In genomic region chr2:240233891-240234502, GRCh38 we compare ENCODE assay signal across 12 cellular contexts.
A peak's percentile ranks its signal among the peaks of the same experiment; 100 is the strongest.
DNase-seq lines count a peak whose midpoint lies in the region; ATAC-seq and TF ChIP-seq lines count a peak whose summit lies in the region.
"Had no signal": no experiment of that assay in that cellular context is flagged by ENCODE, and none has a peak within 500 bp of the region (broad histone marks: within the 10 kb centered on the region; RNA-seq: fewer than 3 reads in every experiment).

No MANE protein-coding gene starts in this region.

- no peaks in the 10 kb centered on the region for H3K36me3 Mint-ChIP-seq in T-helper 2 cell treated with Interferon-gamma antibody and Interleukin-4, amounts not matched to agents 5 μg/mL and 100 μg/mL, for 36 hours (ENCODE audit: low read depth)

- no peak for DNase-seq in T-helper 2 cell treated with Interferon-gamma antibody and Interleukin-4, amounts not matched to agents 5 μg/mL and 100 μg/mL, for 36 hours (ENCODE audit: low spot score)
- DNase-seq in iPS DF 6.9 (ENCODE audit: low read depth, low spot score) (no peak), SK-N-DZ (ENCODE audit: low spot score) (no peak)
- no peak for DNase-seq in stimulated activated CD4-positive, alpha-beta T cell treated with anti-CD3 and anti-CD28 coated beads, Interleukin-2, amount 100 ng/mL, for 24 hours
- DNase-seq: activated CD8-positive, alpha-beta memory T cell treated with anti-CD3 and anti-CD28 coated beads for 24 hours; DMS79; SHP77 treated with DMSO at 0.1 percent for 48 hours had no signal

- no peaks in the 10 kb centered on the region for H3K4me1 Mint-ChIP-seq in T-helper 2 cell treated with Interferon-gamma antibody and Interleukin-4, amounts not matched to agents 5 μg/mL and 100 μg/mL, for 36 hours (ENCODE audit: low read depth)

- CTCF ChIA-PET in HEK293 (lab: Yijun Ruan, JAX) = interaction anchor here (0.8 to 2.0 kb wide), 6 partner anchors 9 to 263 kb away, joined by 3 to 9 read pairs (median 4); no protein-coding TSS in a partner anchor

- no peaks in the 10 kb centered on the region for H3K27me3 Mint-ChIP-seq in T-helper 2 cell treated with Interferon-gamma antibody and Interleukin-4, amounts not matched to agents 5 μg/mL and 100 μg/mL, for 36 hours (ENCODE audit: low read depth)

- POLR2A ChIA-PET in HEK293 (lab: Yijun Ruan, JAX) = interaction anchor here (0.6 to 1.4 kb wide), 4 partner anchors 18 to 360 kb away, joined by 3 to 9 read pairs (median 6); partner anchors contain the start of gene GPC1

- H3K4me3 ChIP-seq in HEK293 (ENCODE audit: low read depth, low read length) = no peak overlapping the region
- peak overlapping the region; percentile 7; the same call in 1 of the 2 replicates for H3K4me3 ChIP-seq in iPS DF 6.9 (ENCODE audit: low read length)
- no peak overlapping the region for H3K4me3 ChIP-seq in skeletal muscle tissue (ENCODE audit: low read length in 3 of 3)

- no peak overlapping the region for H3K27ac Mint-ChIP-seq in T-helper 2 cell treated with Interferon-gamma antibody and Interleukin-4, amounts not matched to agents 5 μg/mL and 100 μg/mL, for 36 hours
- H3K27ac Mint-ChIP-seq: dendritic cell treated with granulocyte-macrophage colony-stimulating factor and Interleukin-4, amounts not matched to agents 40 ng/mL and 50 ng/mL, for 4 days had no signal

- H3K36me3 ChIP-seq in HEK293 (ENCODE audit: control insufficient read depth in 2 of 2, insufficient read depth in 1 of 2, low read length in 2 of 2) = no peaks in the 10 kb centered on the region
- no peaks in the 10 kb centered on the region for H3K36me3 ChIP-seq in iPS DF 6.9 (ENCODE audit: control insufficient read depth, insufficient read depth, low read length)
- H3K36me3 ChIP-seq in skeletal muscle tissue (ENCODE audit: control insufficient read depth in 3 of 3, insufficient read depth in 3 of 3, low read length in 3 of 3) = no peaks in the 10 kb centered on the region
- H3K36me3 ChIP-seq: neutrophil had no signal

- no peaks in the 10 kb centered on the region for H3K9me3 ChIP-seq in HEK293 (ENCODE audit: control insufficient read depth, insufficient read depth, low read depth, low read length)
- no peaks in the 10 kb centered on the region for H3K9me3 ChIP-seq in iPS DF 6.9 (ENCODE audit: control insufficient read depth, insufficient read depth, low read length)
- peaks cover 0 to 5% (median 0%) of the 10 kb centered on the region in 3 donors for H3K9me3 ChIP-seq in skeletal muscle tissue (ENCODE audit: control insufficient read depth in 3 of 3, low read length in 3 of 3)
- H3K9me3 ChIP-seq: neutrophil had no signal

- H3K27me3 ChIP-seq in iPS DF 6.9 (ENCODE audit: control insufficient read depth, insufficient read depth, low read length) = no peaks in the 10 kb centered on the region
- no peaks in the 10 kb centered on the region for H3K27me3 ChIP-seq in skeletal muscle tissue (ENCODE audit: control insufficient read depth in 3 of 3, insufficient read depth in 3 of 3, low read length in 3 of 3)

- TF ChIP-seq CTCF in HEK293 (tag by site-specific recombination; IDR thresholded peaks at IDR 0.05) = no peak

- no peak for ATAC-seq in GM19023 (IDR thresholded peaks at IDR 0.05; ENCODE audit: unreplicated experiment)

- H3K27ac ChIP-seq in HEK293 (ENCODE audit: extremely low read depth, low read depth, low read length) (no peak overlapping the region), iPS DF 6.9 (ENCODE audit: low read length) (no peak overlapping the region), skeletal muscle tissue (ENCODE audit: low read depth, low read length) (peak overlapping the region; percentile 48)
- H3K27ac ChIP-seq: neutrophil had no signal

- H3K4me3 Mint-ChIP-seq in T-helper 2 cell treated with Interferon-gamma antibody and Interleukin-4, amounts not matched to agents 5 μg/mL and 100 μg/mL, for 36 hours = peak overlapping the region; percentile 21
- H3K4me3 Mint-ChIP-seq: dendritic cell treated with granulocyte-macrophage colony-stimulating factor and Interleukin-4, amounts not matched to agents 40 ng/mL and 50 ng/mL, for 4 days had no signal

- peaks cover 12% of the 10 kb centered on the region for H3K9me3 Mint-ChIP-seq in T-helper 2 cell treated with Interferon-gamma antibody and Interleukin-4, amounts not matched to agents 5 μg/mL and 100 μg/mL, for 36 hours

- peak overlapping the region in 2 of 3 donors; percentile 32 to 85 for H3K9ac ChIP-seq in skeletal muscle tissue (ENCODE audit: low read depth in 1 of 3, low read length in 3 of 3)

- H3K4me1 ChIP-seq in HEK293 (ENCODE audit: control insufficient read depth, insufficient read depth, low read length) (no peaks in the 10 kb centered on the region), iPS DF 6.9 (ENCODE audit: control insufficient read depth, insufficient read depth, low read length) (peaks cover 3% of the 10 kb centered on the region; the same call in 1 of the 2 replicates), skeletal muscle tissue (ENCODE audit: control insufficient read depth in 3 of 3, insufficient read depth in 3 of 3, low read length in 3 of 3) (peaks cover 27 to 43% (median 37%) of the 10 kb centered on the region in 3 donors)

- no CpG with 5 or more reads among the region's 15 CpGs for WGBS in iPS DF 6.9 (ENCODE audit: insufficient coverage, insufficient read length)

TF ChIP-seq in HEK293, 187 proteins besides CTCF, POLR2A, EP300 and RAD21:
- TF ChIP-seq ZNF521 (tag by site-specific recombination; IDR thresholded peaks at IDR 0.05) (no peak), ZNF292 (tag by site-specific recombination; IDR thresholded peaks at IDR 0.05; ENCODE audit: borderline replicate concordance, low read depth) (no peak), ZNF341 (tag by site-specific recombination; IDR thresholded peaks at IDR 0.05; ENCODE audit: low read depth) (0 out of 2 replicates have a peak, but pooled peaks have one; percentile 18)
- TF ChIP-seq, protein P1, sequence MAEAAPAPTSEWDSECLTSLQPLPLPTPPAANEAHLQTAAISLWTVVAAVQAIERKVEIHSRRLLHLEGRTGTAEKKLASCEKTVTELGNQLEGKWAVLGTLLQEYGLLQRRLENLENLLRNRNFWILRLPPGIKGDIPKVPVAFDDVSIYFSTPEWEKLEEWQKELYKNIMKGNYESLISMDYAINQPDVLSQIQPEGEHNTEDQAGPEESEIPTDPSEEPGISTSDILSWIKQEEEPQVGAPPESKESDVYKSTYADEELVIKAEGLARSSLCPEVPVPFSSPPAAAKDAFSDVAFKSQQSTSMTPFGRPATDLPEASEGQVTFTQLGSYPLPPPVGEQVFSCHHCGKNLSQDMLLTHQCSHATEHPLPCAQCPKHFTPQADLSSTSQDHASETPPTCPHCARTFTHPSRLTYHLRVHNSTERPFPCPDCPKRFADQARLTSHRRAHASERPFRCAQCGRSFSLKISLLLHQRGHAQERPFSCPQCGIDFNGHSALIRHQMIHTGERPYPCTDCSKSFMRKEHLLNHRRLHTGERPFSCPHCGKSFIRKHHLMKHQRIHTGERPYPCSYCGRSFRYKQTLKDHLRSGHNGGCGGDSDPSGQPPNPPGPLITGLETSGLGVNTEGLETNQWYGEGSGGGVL (tag by site-specific recombination; IDR thresholded peaks at IDR 0.05) = 0 out of 2 replicates have a peak, but pooled peaks have one; percentile 23
TF ChIP-seq in HEK293: peak in this region for 2.
